In the genomic region with DNA sequence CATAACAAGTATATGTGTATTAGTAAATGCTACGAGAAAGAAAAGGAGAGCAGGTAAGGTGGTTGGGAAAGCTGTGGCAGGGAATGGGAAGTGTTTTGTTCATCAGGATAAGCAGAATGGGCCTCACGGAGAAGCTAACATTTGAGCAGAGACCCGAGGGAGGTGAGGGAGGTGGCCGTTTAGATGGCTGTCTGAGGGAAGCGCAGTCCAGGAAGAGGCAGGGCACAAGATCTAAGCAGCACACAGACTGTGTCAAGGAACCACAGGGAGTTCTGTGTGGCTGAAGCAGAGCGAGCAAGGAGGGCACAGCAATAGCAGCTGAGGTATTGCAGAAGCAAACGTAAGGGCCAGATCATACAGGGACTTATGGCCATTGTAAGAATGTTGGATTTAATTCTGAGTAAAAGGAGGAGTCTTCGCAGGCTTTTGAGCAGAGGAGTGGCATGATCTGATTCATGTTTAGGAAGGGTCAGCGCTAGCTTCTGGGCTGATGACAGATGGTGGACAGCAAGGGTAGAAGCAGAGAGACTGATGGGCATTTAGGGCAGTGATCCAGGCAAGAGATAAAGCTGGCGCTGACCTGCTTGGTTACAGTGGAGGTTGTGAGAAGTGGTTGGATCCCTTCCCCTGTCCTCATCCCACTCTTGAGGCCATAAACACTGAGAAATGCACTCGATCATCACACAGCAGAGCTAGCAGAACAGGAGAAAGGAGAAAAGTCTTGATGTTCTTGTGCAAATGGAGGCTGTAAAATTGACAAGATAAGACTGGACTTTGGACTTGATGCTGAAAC, we compare ENCODE assay signal across 13 cellular contexts.
"Had no signal": no experiment of that assay in that cellular context is flagged by ENCODE, and none has a peak within 500 bp of the region (broad histone marks: within the 10 kb centered on the region; RNA-seq: fewer than 3 reads in every experiment).

No MANE protein-coding gene starts in this region.

- H3K4me1 ChIP-seq: ascending aorta, breast epithelium, spleen, suprapubic skin had no signal

- H3K27ac ChIP-seq: ascending aorta, breast epithelium, gastroesophageal sphincter, ovary, spleen, suprapubic skin had no signal

- DNase-seq: activated CD4-positive, alpha-beta T cell treated with anti-CD3 and anti-CD28 coated beads, Interleukin-2, amount 50 U/mL, for 4 hours; activated naive CD4-positive, alpha-beta T cell treated with anti-CD3 and anti-CD28 coated beads, Interleukin-2, amount 10 ng/mL, durations not matched to agents 7 days and 5 days; erythroblast; ovary; spleen; SW 1271; trophoblast cell had no signal

- H3K27me3 ChIP-seq: ascending aorta, breast epithelium, gastroesophageal sphincter, ovary, spleen, suprapubic skin had no signal

- ATAC-seq: activated CD4-positive, CD25-positive, alpha-beta regulatory T cell treated with anti-CD3 and anti-CD28 coated beads, Interleukin-2, amount 50 U/mL, for 24 hours; gastroesophageal sphincter; sciatic nerve had no signal

- H3K36me3 ChIP-seq: ascending aorta, breast epithelium, gastroesophageal sphincter, ovary, spleen, suprapubic skin had no signal

- H3K9me3 ChIP-seq: ascending aorta, breast epithelium, gastroesophageal sphincter, ovary, suprapubic skin had no signal

- H3K4me3 ChIP-seq: ascending aorta, breast epithelium, gastroesophageal sphincter, ovary, spleen, suprapubic skin had no signal
